11 cellular contexts compared by ENCODE assay signal in genomic region chr4:17482716-17483115, GRCh38. TPM values are rescaled to one million over a fixed set of nuclear protein-coding genes. Genes with fewer than 3 reads are reported as not detected.
"Had no signal": no experiment of that assay in that cellular context is flagged by ENCODE, and none has a peak within 500 bp of the region (broad histone marks: within the 10 kb centered on the region; RNA-seq: fewer than 3 reads in every experiment).

No MANE protein-coding gene starts in this region.

- H3K4me1 ChIP-seq: HAP-1 had no signal

- DNase-seq: H7, HFFc6, KBM-7 had no signal

- H3K9ac ChIP-seq: KMS-11 had no signal

- H3K4me1 Mint-ChIP-seq: GM23338 had no signal

- H3K4me3 ChIP-seq: GM23338, HAP-1 had no signal

- H3K27ac ChIP-seq: KMS-11 had no signal

- H3K27me3 Mint-ChIP-seq: IgD-negative memory B cell had no signal

- FAIRE-seq: H1, HTR-8/SVneo had no signal

- H3K9me3 ChIP-seq: HAP-1 had no signal

- H3K27ac Mint-ChIP-seq: GM23338, HFFc6, IgD-negative memory B cell had no signal

- H3K4me3 Mint-ChIP-seq: GM23338, HFFc6, IgD-negative memory B cell had no signal

- H2AFZ ChIP-seq: GM23338 had no signal

- H3K9me3 Mint-ChIP-seq: GM23338, HFFc6 had no signal

- H3K4me2 ChIP-seq: GM23338, KMS-11 had no signal

- ATAC-seq: GM23338, HCT116 had no signal

RNA-seq across cellular contexts. Expression of gene CLRN2, which starts 32.2 kb away (rescaled TPM):
- total RNA-seq: GM23338, H1, H7, HFFc6, HT-29 had no signal
- polyA plus RNA-seq: GM23338, H1, IgD-negative memory B cell had no signal
